ENCODE assay signal across 11 cellular contexts in genomic region chrX:148466292-148466691, GRCh38. TPM values are rescaled to one million over a fixed set of nuclear protein-coding genes. Genes with fewer than 3 reads are reported as not detected.
DNase-seq lines count a peak whose midpoint lies in the region; ATAC-seq, FAIRE-seq and TF ChIP-seq lines count a peak whose summit lies in the region.
"Had no signal": no experiment of that assay in that cellular context is flagged by ENCODE, and none has a peak within 500 bp of the region (broad histone marks: within the 10 kb centered on the region; RNA-seq: fewer than 3 reads in every experiment).

No MANE protein-coding gene starts in this region.

- H3K4me2 ChIP-seq in HepG2 (ENCODE audit: low read depth, low read length): no peak overlapping the region

- H3K9me3 ChIP-seq in HepG2 (ENCODE audit: low read length): no peaks in the 10 kb centered on the region

- CTCF ChIA-PET in HepG2 (lab: Yijun Ruan, JAX; ENCODE audit: low intra/inter-chr PET ratio, low total read pairs): no interaction called here

- FAIRE-seq in HepG2 (lab: Jason Lieb, UNC): no peak

- DNase-seq in activated CD4-positive, CD25-positive, alpha-beta regulatory T cell (lab: John Stamatoyannopoulos, UW): no peak
- peak; percentile 22 for DNase-seq in kidney tubule cell (ENCODE audit: low spot score)
- DNase-seq in HepG2 (ENCODE audit: low spot score): no peak
- no peak for DNase-seq in COLO668 (lab: John Stamatoyannopoulos, UW; ENCODE audit: unreplicated experiment)
- DNase-seq in posterior cingulate gyrus: no peak
- DNase-seq: 8988T, DMS79 treated with DMSO at 0.1 percent for 48 hours, GM23248 had no signal

- in situ Hi-C loops in HepG2 (cut with HindIII; ENCODE audit: extremely low pct_ligation_motif_present, low pct_unique_long_range_greater_than_20kb): no loop called here

- H4K20me1 ChIP-seq in HepG2 (ENCODE audit: insufficient read depth, low read length): no peaks in the 10 kb centered on the region

- H3K4me3 ChIP-seq in HepG2 (replicated peaks in 1 of 3; ENCODE audit: insufficient read depth in 1 of 3, low read depth in 2 of 3, low read length in 3 of 3): no peak overlapping the region
- H3K4me3 ChIP-seq: GM23248 had no signal

- no peaks in the 10 kb centered on the region for H3K27me3 ChIP-seq in HepG2 (ENCODE audit: control insufficient read depth in 1 of 2, insufficient read depth in 2 of 2, low read length in 2 of 2)

- POLR2A ChIA-PET in HepG2 (lab: Yijun Ruan, JAX): no interaction called here

- no peaks in the 10 kb centered on the region for H3K36me3 ChIP-seq in HepG2 (replicated peaks in 1 of 2; ENCODE audit: control insufficient read depth in 1 of 2, insufficient read depth in 2 of 2, low read length in 2 of 2)

- WGBS in HepG2 (ENCODE audit: low lambda C conversion rate): 0% methylated on average over 4 of the region's 4 CpGs

- no peaks in the 10 kb centered on the region for H3K4me1 ChIP-seq in HepG2 (ENCODE audit: insufficient read depth, low read length)

- no peak for TF ChIP-seq EP300 in HepG2 (IDR thresholded peaks at IDR 0.05; ENCODE audit: low read depth in 2 of 2, low read length in 2 of 2)
- TF ChIP-seq EP300 in HepG2 (CRISPR knock-in tag; IDR thresholded peaks at IDR 0.05; ENCODE audit: borderline replicate concordance): no peak

- no peaks in the 10 kb centered on the region for H3K79me2 ChIP-seq in HepG2 (ENCODE audit: insufficient read depth, low read length)

- TF ChIP-seq CTCF in HepG2 (CRISPR knock-in tag; IDR thresholded peaks at IDR 0.05): no peak

- TF ChIP-seq POLR2A in HepG2 (IDR thresholded peaks at IDR 0.05; ENCODE audit: insufficient read depth in 1 of 2, low read depth in 2 of 2, low read length in 2 of 2): no peak

- no peak overlapping the region for H3K27ac ChIP-seq in HepG2 (ENCODE audit: extremely low read length, insufficient read depth, low read length)
- H3K27ac ChIP-seq: GM23248 had no signal

- no peak overlapping the region for H2AFZ ChIP-seq in HepG2 (ENCODE audit: low read length)
- H2AFZ ChIP-seq: GM23248 had no signal

- H3K9ac ChIP-seq in HepG2 (ENCODE audit: insufficient read depth, low read depth, low read length): no peak overlapping the region
- H3K9ac ChIP-seq: GM23248 had no signal

- intact Hi-C loops in HepG2 (cut with micrococcal nuclease; ENCODE audit: unreplicated experiment) (no loop called here), posterior cingulate gyrus (cut with DNase I) (no loop called here)

- peak; percentile 88 to 92 for ATAC-seq in activated CD4-positive, CD25-positive, alpha-beta regulatory T cell treated with anti-CD3 and anti-CD28 coated beads, Interleukin-2, amount 50 U/mL, for 24 hours
- ATAC-seq in GM21723 (IDR thresholded peaks at IDR 0.05; ENCODE audit: unreplicated experiment): peak; percentile 71
- ATAC-seq in HG03378 (IDR thresholded peaks at IDR 0.05; ENCODE audit: unreplicated experiment): peak; percentile 97
- no peak for ATAC-seq in HepG2

- BruUV-seq in HepG2 (replicated peaks; lab: Mats Ljungman, UMichigan): no TSS peak

- TF ChIP-seq RAD21 in HepG2 (CRISPR knock-in tag; IDR thresholded peaks at IDR 0.05): no peak

TF ChIP-seq in HepG2, 621 proteins besides CTCF, POLR2A, EP300 and RAD21:
- TF ChIP-seq ZNF652 (CRISPR knock-in tag; IDR thresholded peaks at IDR 0.05; ENCODE audit: borderline replicate concordance, low read depth): no peak
- TF ChIP-seq ZBTB3 (CRISPR knock-in tag; IDR thresholded peaks at IDR 0.05; ENCODE audit: borderline replicate concordance, low read depth): no peak
- TF ChIP-seq MTF2 (CRISPR knock-in tag; IDR thresholded peaks at IDR 0.05; ENCODE audit: borderline replicate concordance): no peak
- TF ChIP-seq SP2 (CRISPR knock-in tag; IDR thresholded peaks at IDR 0.05): no peak
- no peak for TF ChIP-seq ZNF138 (CRISPR knock-in tag; IDR thresholded peaks at IDR 0.05; ENCODE audit: low read depth)
- TF ChIP-seq ZNF790 (CRISPR knock-in tag; IDR thresholded peaks at IDR 0.05; ENCODE audit: borderline replicate concordance): no peak
- TF ChIP-seq HNRNPK (IDR thresholded peaks at IDR 0.05; ENCODE audit: low read depth, low read length, poor library complexity, severe bottlenecking): no peak
- no peak for TF ChIP-seq SMAD1 (CRISPR knock-in tag; IDR thresholded peaks at IDR 0.05; ENCODE audit: borderline replicate concordance, low read depth)
- TF ChIP-seq, protein P1, sequence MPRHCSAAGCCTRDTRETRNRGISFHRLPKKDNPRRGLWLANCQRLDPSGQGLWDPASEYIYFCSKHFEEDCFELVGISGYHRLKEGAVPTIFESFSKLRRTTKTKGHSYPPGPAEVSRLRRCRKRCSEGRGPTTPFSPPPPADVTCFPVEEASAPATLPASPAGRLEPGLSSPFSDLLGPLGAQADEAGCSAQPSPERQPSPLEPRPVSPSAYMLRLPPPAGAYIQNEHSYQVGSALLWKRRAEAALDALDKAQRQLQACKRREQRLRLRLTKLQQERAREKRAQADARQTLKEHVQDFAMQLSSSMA (CRISPR knock-in tag; IDR thresholded peaks at IDR 0.05): no peak
- no peak for TF ChIP-seq MNT (IDR thresholded peaks at IDR 0.05)
- TF ChIP-seq ZNF850 (CRISPR knock-in tag; conservative IDR thresholded peaks at IDR 0.05): no peak
- TF ChIP-seq CBX2 (IDR thresholded peaks at IDR 0.05; ENCODE audit: low read depth, low read length): no peak
- no peak for TF ChIP-seq CBX2 (CRISPR knock-in tag; IDR thresholded peaks at IDR 0.05; ENCODE audit: low read depth)

RNA-seq across cellular contexts. Expression of gene AFF2, which starts 34.1 kb away (rescaled TPM):
- not detected in 2 replicates for total RNA-seq in HepG2 (2016; rRNA removed; fragmentation: Illumina TruSeq; extraction: Trizol)
- total RNA-seq in HepG2 (2016; cell fraction: cytosol; rRNA removed; fragmentation: Illumina TruSeq; extraction: Trizol; ENCODE audit: low read depth): 0.18 TPM in 1 of 2 replicates, not detected in the other
- total RNA-seq in HepG2 (2016; cell fraction: insoluble cytoplasmic fraction; rRNA removed; fragmentation: Illumina TruSeq; extraction: Trizol): not detected in 2 replicates
- not detected in 2 replicates for total RNA-seq in HepG2 (2016; cell fraction: membrane; rRNA removed; fragmentation: Illumina TruSeq; extraction: Trizol)
- total RNA-seq in HepG2 (2016; cell fraction: nucleus; rRNA removed; fragmentation: Illumina TruSeq; extraction: Trizol): not detected in 2 replicates
- polyA plus RNA-seq in HepG2 (2011; rRNA removed): not detected in 2 replicates
- not detected in 2 replicates for polyA plus RNA-seq in HepG2 (2011; cell fraction: cytosol; rRNA removed)
- polyA plus RNA-seq in HepG2 (2011; cell fraction: nucleus; rRNA removed): not detected in 2 replicates
- polyA plus RNA-seq in HepG2 (2012): not detected in 2 replicates
- polyA plus RNA-seq in HepG2 (2016; cell fraction: cytosol; fragmentation: Illumina TruSeq; extraction: Trizol; ENCODE audit: low read depth): not detected in 2 replicates
- polyA plus RNA-seq in HepG2 (2016; cell fraction: insoluble cytoplasmic fraction; fragmentation: Illumina TruSeq; extraction: Trizol; ENCODE audit: low read depth): not detected in 2 replicates
- not detected in 2 replicates for polyA plus RNA-seq in HepG2 (2016; cell fraction: membrane; fragmentation: Illumina TruSeq; extraction: Trizol; ENCODE audit: low read depth)
- polyA plus RNA-seq in HepG2 (2016; cell fraction: nucleus; fragmentation: Illumina TruSeq; extraction: Trizol; ENCODE audit: insufficient read depth, low read depth): not detected in 2 replicates
- polyA minus RNA-seq in HepG2 (2011; rRNA and poly(A)+ RNA removed; ENCODE audit: low replicate concordance): not detected in 2 replicates
- not detected in 2 replicates for polyA minus RNA-seq in HepG2 (2011; cell fraction: cytosol; rRNA and poly(A)+ RNA removed)
- polyA minus RNA-seq in HepG2 (2011; cell fraction: nucleus; rRNA and poly(A)+ RNA removed): not detected in 2 replicates
